In the genomic region with DNA sequence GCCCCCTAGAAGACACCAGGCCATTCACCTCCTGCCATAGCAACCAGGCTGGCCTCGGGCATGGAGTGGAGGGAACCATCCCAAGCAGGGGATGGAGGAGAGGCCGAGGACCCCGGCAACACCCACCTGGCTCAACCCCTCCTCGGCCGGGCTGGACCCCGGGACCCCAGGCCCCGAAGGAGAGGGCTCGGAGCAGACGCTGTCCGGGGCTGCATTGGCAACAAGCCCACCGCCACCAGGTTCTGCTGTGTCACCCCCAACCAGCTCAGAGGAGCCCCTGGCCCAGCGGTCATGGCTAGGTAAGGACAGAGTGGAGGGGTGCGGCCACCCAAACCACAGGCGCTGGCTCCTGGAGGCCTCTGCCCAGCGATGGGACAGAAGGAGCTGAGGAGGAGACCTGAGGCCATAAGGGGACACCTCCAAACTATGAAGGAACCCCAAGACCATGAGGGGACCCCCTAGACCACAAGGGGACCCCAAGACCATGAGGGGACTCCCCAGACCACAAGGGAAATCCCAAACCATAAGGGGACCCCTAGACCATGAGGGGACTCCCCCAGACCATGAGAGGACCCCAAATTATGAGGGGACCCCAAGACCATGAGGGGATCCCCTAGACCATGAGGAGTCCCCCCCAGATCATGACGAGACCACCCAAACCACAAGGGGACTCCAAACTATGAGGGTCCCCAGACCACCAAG, we compare ENCODE assay signal across 19 cellular contexts.
"Had no signal": no experiment of that assay in that cellular context is flagged by ENCODE, and none has a peak within 500 bp of the region (broad histone marks: within the 10 kb centered on the region; RNA-seq: fewer than 3 reads in every experiment).

No MANE protein-coding gene starts in this region.

- H3K4me3 Mint-ChIP-seq: activated CD4-positive, alpha-beta memory T cell treated with anti-CD3 and anti-CD28 coated beads, Interleukin-2, amount 10 ng/mL, durations not matched to agents 7 days and 5 days; activated CD4-positive, alpha-beta T cell treated with anti-CD3 and anti-CD28 coated beads for 36 hours; natural killer cell; T-helper 2 cell treated with Interferon-gamma antibody and Interleukin-4, amounts not matched to agents 5 μg/mL and 100 μg/mL, for 36 hours; WTC11 had no signal

- H3K9me3 ChIP-seq: body of pancreas, suprapubic skin had no signal

- H3K9ac ChIP-seq: parathyroid adenoma had no signal

- H3K79me2 ChIP-seq: parathyroid adenoma had no signal

- H3K4me3 ChIP-seq: body of pancreas, lung, suprapubic skin had no signal

- H3K27ac Mint-ChIP-seq: activated CD4-positive, alpha-beta memory T cell treated with anti-CD3 and anti-CD28 coated beads, Interleukin-2, amount 10 ng/mL, durations not matched to agents 7 days and 5 days; activated naive CD4-positive, alpha-beta T cell treated with anti-CD3 and anti-CD28 coated beads, Interleukin-2, amount 50 U/mL, for 72 hours; T-helper 2 cell treated with Interferon-gamma antibody and Interleukin-4, amounts not matched to agents 5 μg/mL and 100 μg/mL, for 36 hours; WTC11 had no signal

- H3K27ac ChIP-seq: body of pancreas, parathyroid adenoma, suprapubic skin had no signal

- DNase-seq: activated CD4-positive, alpha-beta memory T cell treated with anti-CD3 and anti-CD28 coated beads, Interleukin-2, amount 10 ng/mL, durations not matched to agents 7 days and 5 days; activated effector memory CD4-positive, alpha-beta T cell treated with anti-CD3 and anti-CD28 coated beads, Interleukin-2, amount 50 U/mL, for 16 hours; activated T-cell treated with anti-CD3 and anti-CD28 coated beads, Interleukin-2, amount 50 U/mL, for 48 hours; amygdala; body of pancreas; caudate nucleus; left colon; natural killer cell; stimulated activated naive CD4-positive, alpha-beta T cell treated with Interleukin-2 at 50 U/mL for 16 hours; trophoblast cell had no signal

- H3K9me3 Mint-ChIP-seq: activated naive CD4-positive, alpha-beta T cell treated with anti-CD3 and anti-CD28 coated beads, Interleukin-2, amount 50 U/mL, for 72 hours; natural killer cell; T-helper 2 cell treated with Interferon-gamma antibody and Interleukin-4, amounts not matched to agents 5 μg/mL and 100 μg/mL, for 36 hours; WTC11 had no signal

- H3K4me1 Mint-ChIP-seq: WTC11 had no signal

- H2AFZ ChIP-seq: parathyroid adenoma had no signal

- FAIRE-seq: TTC549 had no signal

- H3K27me3 Mint-ChIP-seq: activated CD4-positive, alpha-beta memory T cell treated with anti-CD3 and anti-CD28 coated beads, Interleukin-2, amount 10 ng/mL, durations not matched to agents 7 days and 5 days; activated CD4-positive, alpha-beta T cell treated with anti-CD3 and anti-CD28 coated beads for 36 hours had no signal

- H3K36me3 Mint-ChIP-seq: natural killer cell had no signal

- H3K27me3 ChIP-seq: body of pancreas, suprapubic skin had no signal

- ATAC-seq: body of pancreas, left colon, sciatic nerve, WTC11 had no signal

- H3K4me1 ChIP-seq: parathyroid adenoma had no signal
